Comparison of ENCODE assay signal across 1 cellular context in the genomic region with DNA sequence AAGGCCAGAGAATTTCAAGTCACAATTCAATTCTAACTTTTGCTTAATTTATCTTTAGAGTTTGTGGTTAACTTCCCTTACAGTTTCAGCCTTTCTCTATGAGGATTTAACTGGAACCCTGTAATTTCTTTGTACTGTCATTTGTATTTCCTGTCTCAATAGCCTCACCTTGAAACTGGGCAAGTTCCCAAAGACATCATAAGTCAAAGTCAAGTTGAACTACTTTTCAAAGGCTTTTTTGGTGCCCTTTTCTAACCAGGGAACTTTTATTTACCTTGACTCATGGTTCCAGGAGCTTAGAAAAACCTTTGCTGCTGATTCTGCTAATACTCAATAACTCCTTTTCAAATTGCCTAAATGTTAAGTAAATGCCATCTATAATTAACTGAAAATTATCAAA.
TF ChIP-seq lines count a peak whose summit lies in the region.

No MANE protein-coding gene starts in this region.

TF ChIP-seq in HepG2, 621 proteins besides CTCF, POLR2A, EP300 and RAD21 (continued from another document and continues in another):
- TF ChIP-seq, protein P1, sequence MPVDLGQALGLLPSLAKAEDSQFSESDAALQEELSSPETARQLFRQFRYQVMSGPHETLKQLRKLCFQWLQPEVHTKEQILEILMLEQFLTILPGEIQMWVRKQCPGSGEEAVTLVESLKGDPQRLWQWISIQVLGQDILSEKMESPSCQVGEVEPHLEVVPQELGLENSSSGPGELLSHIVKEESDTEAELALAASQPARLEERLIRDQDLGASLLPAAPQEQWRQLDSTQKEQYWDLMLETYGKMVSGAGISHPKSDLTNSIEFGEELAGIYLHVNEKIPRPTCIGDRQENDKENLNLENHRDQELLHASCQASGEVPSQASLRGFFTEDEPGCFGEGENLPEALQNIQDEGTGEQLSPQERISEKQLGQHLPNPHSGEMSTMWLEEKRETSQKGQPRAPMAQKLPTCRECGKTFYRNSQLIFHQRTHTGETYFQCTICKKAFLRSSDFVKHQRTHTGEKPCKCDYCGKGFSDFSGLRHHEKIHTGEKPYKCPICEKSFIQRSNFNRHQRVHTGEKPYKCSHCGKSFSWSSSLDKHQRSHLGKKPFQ (CRISPR knock-in tag; IDR thresholded peaks at IDR 0.05; ENCODE audit: insufficient replicate concordance) = no peak
- TF ChIP-seq MIER3 (CRISPR knock-in tag; IDR thresholded peaks at IDR 0.05; ENCODE audit: borderline replicate concordance) = no peak
- 0 out of 2 replicates have a peak, but pooled peaks have one; percentile 48 for TF ChIP-seq ZSCAN29 (CRISPR knock-in tag; conservative IDR thresholded peaks at IDR 0.05)
- no peak for TF ChIP-seq YEATS2 (CRISPR knock-in tag; IDR thresholded peaks at IDR 0.05; ENCODE audit: borderline replicate concordance)
- TF ChIP-seq BORCS8-MEF2B (CRISPR knock-in tag; IDR thresholded peaks at IDR 0.05) = no peak
- peak; percentile 95 for TF ChIP-seq RXRB (CRISPR knock-in tag; IDR thresholded peaks at IDR 0.05; ENCODE audit: borderline replicate concordance)
- TF ChIP-seq, protein P2, sequence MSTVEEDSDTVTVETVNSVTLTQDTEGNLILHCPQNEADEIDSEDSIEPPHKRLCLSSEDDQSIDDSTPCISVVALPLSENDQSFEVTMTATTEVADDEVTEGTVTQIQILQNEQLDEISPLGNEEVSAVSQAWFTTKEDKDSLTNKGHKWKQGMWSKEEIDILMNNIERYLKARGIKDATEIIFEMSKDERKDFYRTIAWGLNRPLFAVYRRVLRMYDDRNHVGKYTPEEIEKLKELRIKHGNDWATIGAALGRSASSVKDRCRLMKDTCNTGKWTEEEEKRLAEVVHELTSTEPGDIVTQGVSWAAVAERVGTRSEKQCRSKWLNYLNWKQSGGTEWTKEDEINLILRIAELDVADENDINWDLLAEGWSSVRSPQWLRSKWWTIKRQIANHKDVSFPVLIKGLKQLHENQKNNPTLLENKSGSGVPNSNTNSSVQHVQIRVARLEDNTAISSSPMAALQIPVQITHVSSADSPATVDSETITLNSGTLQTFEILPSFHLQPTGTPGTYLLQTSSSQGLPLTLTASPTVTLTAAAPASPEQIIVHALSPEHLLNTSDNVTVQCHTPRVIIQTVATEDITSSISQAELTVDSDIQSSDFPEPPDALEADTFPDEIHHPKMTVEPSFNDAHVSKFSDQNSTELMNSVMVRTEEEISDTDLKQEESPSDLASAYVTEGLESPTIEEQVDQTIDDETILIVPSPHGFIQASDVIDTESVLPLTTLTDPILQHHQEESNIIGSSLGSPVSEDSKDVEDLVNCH (CRISPR knock-in tag; IDR thresholded peaks at IDR 0.05) = no peak
- no peak for TF ChIP-seq GTF3A (CRISPR knock-in tag; conservative IDR thresholded peaks at IDR 0.05)
- peak; percentile 50 for TF ChIP-seq FOXP4 (CRISPR knock-in tag; IDR thresholded peaks at IDR 0.05)
- no peak for TF ChIP-seq ZNF839 (CRISPR knock-in tag; IDR thresholded peaks at IDR 0.05; ENCODE audit: borderline replicate concordance)
- no peak for TF ChIP-seq TCF12 (IDR thresholded peaks at IDR 0.05)
- TF ChIP-seq TCF12 (CRISPR knock-in tag; IDR thresholded peaks at IDR 0.05) = no peak
- no peak for TF ChIP-seq ZSCAN31 (CRISPR knock-in tag; IDR thresholded peaks at IDR 0.05; ENCODE audit: low read depth)
- TF ChIP-seq ZBTB38 (CRISPR knock-in tag; IDR thresholded peaks at IDR 0.05) = no peak
- TF ChIP-seq ZNF530 (CRISPR knock-in tag; IDR thresholded peaks at IDR 0.05; ENCODE audit: low read depth) = no peak
- TF ChIP-seq ZNF260 (CRISPR knock-in tag; IDR thresholded peaks at IDR 0.05; ENCODE audit: borderline replicate concordance, low read depth) = no peak
- no peak for TF ChIP-seq ZNF777 (CRISPR knock-in tag; IDR thresholded peaks at IDR 0.05)
- TF ChIP-seq ZNF768 (CRISPR knock-in tag; IDR thresholded peaks at IDR 0.05) = no peak
- TF ChIP-seq CREM (IDR thresholded peaks at IDR 0.05) = peak; percentile 72
- no peak for TF ChIP-seq CREM (CRISPR knock-in tag; IDR thresholded peaks at IDR 0.05)
- TF ChIP-seq AHR (CRISPR knock-in tag; IDR thresholded peaks at IDR 0.05) = no peak
- 0 out of 2 replicates have a peak, but pooled peaks have one; percentile 33 for TF ChIP-seq POGZ (CRISPR knock-in tag; IDR thresholded peaks at IDR 0.05)
- TF ChIP-seq ZNF224 (CRISPR knock-in tag; IDR thresholded peaks at IDR 0.05) = no peak
- TF ChIP-seq PAWR (CRISPR knock-in tag; IDR thresholded peaks at IDR 0.05; ENCODE audit: borderline replicate concordance) = no peak
- TF ChIP-seq HOXA3 (CRISPR knock-in tag; IDR thresholded peaks at IDR 0.05) = no peak
- no peak for TF ChIP-seq MATR3 (CRISPR knock-in tag; IDR thresholded peaks at IDR 0.05)
- TF ChIP-seq POGK (CRISPR knock-in tag; conservative IDR thresholded peaks at IDR 0.05) = no peak
- TF ChIP-seq MTF2 (CRISPR knock-in tag; IDR thresholded peaks at IDR 0.05; ENCODE audit: borderline replicate concordance) = no peak
- TF ChIP-seq ARHGAP35 (CRISPR knock-in tag; IDR thresholded peaks at IDR 0.05; ENCODE audit: borderline replicate concordance) = no peak
- TF ChIP-seq PCBP1 (IDR thresholded peaks at IDR 0.05; ENCODE audit: borderline replicate concordance, low read depth, low read length) = no peak
- no peak for TF ChIP-seq JUND (CRISPR knock-in tag; IDR thresholded peaks at IDR 0.05)
- no peak for TF ChIP-seq ZNF770 (CRISPR knock-in tag; IDR thresholded peaks at IDR 0.05)
- no peak for TF ChIP-seq ZNF576 (CRISPR knock-in tag; IDR thresholded peaks at IDR 0.05)
- TF ChIP-seq, protein P3, sequence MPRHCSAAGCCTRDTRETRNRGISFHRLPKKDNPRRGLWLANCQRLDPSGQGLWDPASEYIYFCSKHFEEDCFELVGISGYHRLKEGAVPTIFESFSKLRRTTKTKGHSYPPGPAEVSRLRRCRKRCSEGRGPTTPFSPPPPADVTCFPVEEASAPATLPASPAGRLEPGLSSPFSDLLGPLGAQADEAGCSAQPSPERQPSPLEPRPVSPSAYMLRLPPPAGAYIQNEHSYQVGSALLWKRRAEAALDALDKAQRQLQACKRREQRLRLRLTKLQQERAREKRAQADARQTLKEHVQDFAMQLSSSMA (CRISPR knock-in tag; IDR thresholded peaks at IDR 0.05) = no peak
- TF ChIP-seq PRPF4 (IDR thresholded peaks at IDR 0.05; ENCODE audit: low read depth, low read length, poor library complexity, severe bottlenecking) = no peak
- TF ChIP-seq ZNF33A (CRISPR knock-in tag; IDR thresholded peaks at IDR 0.05; ENCODE audit: borderline replicate concordance) = no peak
- TF ChIP-seq DMAP1 (CRISPR knock-in tag; IDR thresholded peaks at IDR 0.05) = no peak
- TF ChIP-seq, protein P4, sequence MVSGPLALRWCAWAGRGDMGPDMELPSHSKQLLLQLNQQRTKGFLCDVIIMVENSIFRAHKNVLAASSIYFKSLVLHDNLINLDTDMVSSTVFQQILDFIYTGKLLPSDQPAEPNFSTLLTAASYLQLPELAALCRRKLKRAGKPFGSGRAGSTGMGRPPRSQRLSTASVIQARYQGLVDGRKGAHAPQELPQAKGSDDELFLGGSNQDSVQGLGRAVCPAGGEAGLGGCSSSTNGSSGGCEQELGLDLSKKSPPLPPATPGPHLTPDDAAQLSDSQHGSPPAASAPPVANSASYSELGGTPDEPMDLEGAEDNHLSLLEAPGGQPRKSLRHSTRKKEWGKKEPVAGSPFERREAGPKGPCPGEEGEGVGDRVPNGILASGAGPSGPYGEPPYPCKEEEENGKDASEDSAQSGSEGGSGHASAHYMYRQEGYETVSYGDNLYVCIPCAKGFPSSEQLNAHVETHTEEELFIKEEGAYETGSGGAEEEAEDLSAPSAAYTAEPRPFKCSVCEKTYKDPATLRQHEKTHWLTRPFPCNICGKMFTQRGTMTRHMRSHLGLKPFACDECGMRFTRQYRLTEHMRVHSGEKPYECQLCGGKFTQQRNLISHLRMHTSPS (CRISPR knock-in tag; IDR thresholded peaks at IDR 0.05; ENCODE audit: low read depth) = no peak
- TF ChIP-seq ZNF230 (CRISPR knock-in tag; IDR thresholded peaks at IDR 0.05) = no peak
- TF ChIP-seq, protein P5, sequence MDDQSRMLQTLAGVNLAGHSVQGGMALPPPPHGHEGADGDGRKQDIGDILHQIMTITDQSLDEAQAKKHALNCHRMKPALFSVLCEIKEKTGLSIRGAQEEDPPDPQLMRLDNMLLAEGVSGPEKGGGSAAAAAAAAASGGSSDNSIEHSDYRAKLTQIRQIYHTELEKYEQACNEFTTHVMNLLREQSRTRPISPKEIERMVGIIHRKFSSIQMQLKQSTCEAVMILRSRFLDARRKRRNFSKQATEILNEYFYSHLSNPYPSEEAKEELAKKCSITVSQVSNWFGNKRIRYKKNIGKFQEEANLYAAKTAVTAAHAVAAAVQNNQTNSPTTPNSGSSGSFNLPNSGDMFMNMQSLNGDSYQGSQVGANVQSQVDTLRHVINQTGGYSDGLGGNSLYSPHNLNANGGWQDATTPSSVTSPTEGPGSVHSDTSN (CRISPR knock-in tag; IDR thresholded peaks at IDR 0.05; ENCODE audit: borderline replicate concordance) = no peak
- no peak for TF ChIP-seq ZSCAN20 (CRISPR knock-in tag; IDR thresholded peaks at IDR 0.05; ENCODE audit: borderline replicate concordance)
- TF ChIP-seq, protein P6, sequence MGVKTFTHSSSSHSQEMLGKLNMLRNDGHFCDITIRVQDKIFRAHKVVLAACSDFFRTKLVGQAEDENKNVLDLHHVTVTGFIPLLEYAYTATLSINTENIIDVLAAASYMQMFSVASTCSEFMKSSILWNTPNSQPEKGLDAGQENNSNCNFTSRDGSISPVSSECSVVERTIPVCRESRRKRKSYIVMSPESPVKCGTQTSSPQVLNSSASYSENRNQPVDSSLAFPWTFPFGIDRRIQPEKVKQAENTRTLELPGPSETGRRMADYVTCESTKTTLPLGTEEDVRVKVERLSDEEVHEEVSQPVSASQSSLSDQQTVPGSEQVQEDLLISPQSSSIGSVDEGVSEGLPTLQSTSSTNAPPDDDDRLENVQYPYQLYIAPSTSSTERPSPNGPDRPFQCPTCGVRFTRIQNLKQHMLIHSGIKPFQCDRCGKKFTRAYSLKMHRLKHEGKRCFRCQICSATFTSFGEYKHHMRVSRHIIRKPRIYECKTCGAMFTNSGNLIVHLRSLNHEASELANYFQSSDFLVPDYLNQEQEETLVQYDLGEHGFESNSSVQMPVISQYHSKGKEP (CRISPR knock-in tag; IDR thresholded peaks at IDR 0.05) = no peak
- TF ChIP-seq ZNF883 (CRISPR knock-in tag; IDR thresholded peaks at IDR 0.05; ENCODE audit: not compliant biosample characterization) = no peak
- TF ChIP-seq TP53 (CRISPR knock-in tag; conservative IDR thresholded peaks at IDR 0.05) = no peak
- no peak for TF ChIP-seq ZFP36L1 (CRISPR knock-in tag; IDR thresholded peaks at IDR 0.05)
- TF ChIP-seq HOXA7 (CRISPR knock-in tag; IDR thresholded peaks at IDR 0.05) = no peak
- no peak for TF ChIP-seq HIVEP1 (CRISPR knock-in tag; IDR thresholded peaks at IDR 0.05)
- no peak for TF ChIP-seq CERS6 (CRISPR knock-in tag; IDR thresholded peaks at IDR 0.05)
- TF ChIP-seq ZBTB3 (CRISPR knock-in tag; IDR thresholded peaks at IDR 0.05; ENCODE audit: borderline replicate concordance, low read depth) = 0 out of 2 replicates have a peak, but pooled peaks have one; percentile 65
